1 cellular context compared by ENCODE assay signal in genomic region chr10:49161411-49161997, GRCh38.
TF ChIP-seq lines count a peak whose summit lies in the region.

No MANE protein-coding gene starts in this region.

TF ChIP-seq in GM12878, 131 proteins besides CTCF, POLR2A, EP300 and RAD21:
- no peak for TF ChIP-seq EGR1 (IDR thresholded peaks at IDR 0.05; ENCODE audit: borderline replicate concordance in 1 of 2, low read depth in 2 of 2, low read length in 2 of 2)
- peak; percentile 26; the same call in 1 of the 2 replicates for TF ChIP-seq SMC3 (IDR thresholded peaks at IDR 0.05; ENCODE audit: borderline replicate concordance, low read length)
